Comparison of ENCODE assay signal across 17 cellular contexts in genomic region chr6:19472168-19472567, GRCh38.
A peak's percentile ranks its signal among the peaks of the same experiment; 100 is the strongest.
DNase-seq lines count a peak whose midpoint lies in the region; ATAC-seq and TF ChIP-seq lines count a peak whose summit lies in the region.
"Had no signal": no experiment of that assay in that cellular context is flagged by ENCODE, and none has a peak within 500 bp of the region (broad histone marks: within the 10 kb centered on the region; RNA-seq: fewer than 3 reads in every experiment).

No MANE protein-coding gene starts in this region.

- no peak for ATAC-seq in HG03280 (IDR thresholded peaks at IDR 0.05; ENCODE audit: unreplicated experiment)
- no peak for ATAC-seq in HG03442 (IDR thresholded peaks at IDR 0.05; ENCODE audit: unreplicated experiment)
- ATAC-seq: activated CD4-positive, CD25-positive, alpha-beta regulatory T cell treated with anti-CD3 and anti-CD28 coated beads, Interleukin-2, amount 50 U/mL, for 24 hours; heart left ventricle; stimulated activated naive CD8-positive, alpha-beta T cell treated with anti-CD3 and anti-CD28 coated beads, Interleukin-15, Interleukin-2, amounts not matched to agents 100 U/mL and 50 U/mL, for 24 hours had no signal

- no TSS peak for BruUV-seq in MCF 10A (replicated peaks; lab: Mats Ljungman, UMichigan)

- H3K27me3 ChIP-seq in breast epithelium (no peaks in the 10 kb centered on the region), SJSA1 (replicated peaks) (no peaks in the 10 kb centered on the region), endodermal cell (ENCODE audit: control insufficient read depth, insufficient read depth, low read length, poor library complexity, severe bottlenecking) (no peaks in the 10 kb centered on the region)
- H3K27me3 ChIP-seq: heart left ventricle had no signal

- H3K9ac ChIP-seq in endodermal cell (ENCODE audit: extremely low read depth, low read length, poor library complexity, severe bottlenecking): no peak overlapping the region

- peaks cover 3% of the 10 kb centered on the region for H3K27me3 Mint-ChIP-seq in MCF 10A (ENCODE audit: insufficient read depth, unreplicated experiment)
- H3K27me3 Mint-ChIP-seq in endodermal cell (ENCODE audit: insufficient read depth): no peaks in the 10 kb centered on the region
- peaks cover 0 to 1% (median 0%) of the 10 kb centered on the region in 3 donors for H3K27me3 Mint-ChIP-seq in immature natural killer cell (ENCODE audit: low read depth in 3 of 3)
- H3K27me3 Mint-ChIP-seq: IgD-negative memory B cell had no signal

- TF ChIP-seq POLR2A in breast epithelium (IDR thresholded peaks at IDR 0.05): no peak

- CTCF ChIA-PET in MCF 10A (lab: Yijun Ruan, JAX): interaction anchor here (0.6 to 0.9 kb wide), 7 partner anchors 18 to 658 kb away, joined by 3 to 9 read pairs (median 3); no protein-coding TSS in a partner anchor

- POLR2A ChIA-PET in MCF 10A (lab: Yijun Ruan, JAX): interaction anchor here (0.9 to 1.9 kb wide), 4 partner anchors 51 to 179 kb away, joined by 3 to 5 read pairs (median 4); no protein-coding TSS in a partner anchor

- no peak overlapping the region for H3K27ac Mint-ChIP-seq in MCF 10A (ENCODE audit: low read depth, unreplicated experiment)
- no peak overlapping the region for H3K27ac Mint-ChIP-seq in endodermal cell
- H3K27ac Mint-ChIP-seq in immature natural killer cell: no peak overlapping the region
- H3K27ac Mint-ChIP-seq: activated T-helper 1 cell treated with anti-CD3 and anti-CD28 coated beads, Interleukin-12 subunit alpha, Interleukin-12 subunit beta, Interleukin-2, Interleukin-4 antibody, amounts not matched to agents 30 ng/mL and 10 ng/mL and 1 ng/mL, durations not matched to agents 14 hours and 24 hours and 36 hours; IgD-negative memory B cell had no signal

- no peaks in the 10 kb centered on the region for H3K9me3 ChIP-seq in breast epithelium
- no peaks in the 10 kb centered on the region for H3K9me3 ChIP-seq in SJSA1 (replicated peaks)
- no peaks in the 10 kb centered on the region for H3K9me3 ChIP-seq in endodermal cell (ENCODE audit: control insufficient read depth, low read length)
- H3K9me3 ChIP-seq: heart left ventricle had no signal

- TF ChIP-seq CTCF in MCF 10A (IDR thresholded peaks at IDR 0.05; ENCODE audit: unreplicated experiment) (no peak), breast epithelium (IDR thresholded peaks at IDR 0.05) (no peak), endodermal cell (conservative IDR thresholded peaks at IDR 0.05) (no peak)

- H3K4me1 ChIP-seq in breast epithelium (no peaks in the 10 kb centered on the region), SJSA1 (replicated peaks) (peaks cover 9% of the 10 kb centered on the region), endodermal cell (ENCODE audit: control insufficient read depth, insufficient read depth, low read length) (no peaks in the 10 kb centered on the region)
- H3K4me1 ChIP-seq: heart left ventricle had no signal

- H3K36me3 Mint-ChIP-seq in MCF 10A (ENCODE audit: insufficient read depth, unreplicated experiment) (no peaks in the 10 kb centered on the region), endodermal cell (ENCODE audit: low read depth) (peaks cover 2% of the 10 kb centered on the region), immature natural killer cell (no peaks in the 10 kb centered on the region)
- H3K36me3 Mint-ChIP-seq: IgD-negative memory B cell had no signal

- intact Hi-C loops in MCF 10A (cut with micrococcal nuclease) (loop anchor here (2.0 kb wide), 1 partner anchor 55 kb away; no protein-coding TSS in a partner anchor), breast epithelium (cut with DNase I; ENCODE audit: low total_unique reads) (no loop called here)

- WGBS in endodermal cell (ENCODE audit: insufficient coverage in 1 of 2, insufficient read length in 1 of 2), 2 experiments: 87 to 100% methylated on average over 2 to 4 of the region's 4 CpGs

- DNase-seq in MCF 10A (ENCODE audit: unreplicated experiment) (peak; percentile 100), breast epithelium (ENCODE audit: low spot score in 2 of 2) (no peak), SJSA1 (ENCODE audit: low read depth in 1 of 2, low spot score in 2 of 2) (peak; percentile 87 to 90), fibroblast of peridontal ligament (ENCODE audit: extremely low read depth) (peak; percentile 27), endodermal cell (no peak), immature natural killer cell (no peak)
- DNase-seq: GDM1; heart left ventricle; NCI-H2171 treated with DMSO at 0.1 percent for 48 hours; SHP77 treated with DMSO at 0.1 percent for 48 hours; stimulated activated naive CD8-positive, alpha-beta T cell treated with anti-CD3 and anti-CD28 coated beads, Interleukin-15, Interleukin-2, amounts not matched to agents 100 U/mL and 50 U/mL, for 24 hours had no signal

- no peak overlapping the region for H3K27ac ChIP-seq in breast epithelium
- H3K27ac ChIP-seq in SJSA1: no peak overlapping the region
- no peak overlapping the region for H3K27ac ChIP-seq in endodermal cell (ENCODE audit: low read depth, low read length)
- H3K27ac ChIP-seq: heart left ventricle had no signal

- no peak overlapping the region for H3K4me3 Mint-ChIP-seq in MCF 10A (ENCODE audit: unreplicated experiment)
- no peak overlapping the region for H3K4me3 Mint-ChIP-seq in endodermal cell
- H3K4me3 Mint-ChIP-seq in immature natural killer cell: no peak overlapping the region
- H3K4me3 Mint-ChIP-seq: activated T-helper 1 cell treated with anti-CD3 and anti-CD28 coated beads, Interleukin-12 subunit alpha, Interleukin-12 subunit beta, Interleukin-2, Interleukin-4 antibody, amounts not matched to agents 30 ng/mL and 10 ng/mL and 1 ng/mL, durations not matched to agents 14 hours and 24 hours and 36 hours; IgD-negative memory B cell had no signal

- H3K4me3 ChIP-seq in breast epithelium (no peak overlapping the region), SJSA1 (no peak overlapping the region), endodermal cell (ENCODE audit: low read length) (no peak overlapping the region)
- H3K4me3 ChIP-seq: heart left ventricle, lung had no signal

- H3K9me3 Mint-ChIP-seq in MCF 10A (ENCODE audit: unreplicated experiment): no peaks in the 10 kb centered on the region
- H3K9me3 Mint-ChIP-seq in endodermal cell: peaks cover 19% of the 10 kb centered on the region
- peaks cover 0 to 8% (median 6%) of the 10 kb centered on the region in 6 donors for H3K9me3 Mint-ChIP-seq in immature natural killer cell

- H3K36me3 ChIP-seq in breast epithelium: no peaks in the 10 kb centered on the region
- H3K36me3 ChIP-seq in SJSA1: no peaks in the 10 kb centered on the region
- no peaks in the 10 kb centered on the region for H3K36me3 ChIP-seq in endodermal cell (ENCODE audit: control insufficient read depth, insufficient read depth, low read length)
- H3K36me3 ChIP-seq: heart left ventricle had no signal

- H3K4me1 Mint-ChIP-seq in MCF 10A (ENCODE audit: insufficient read depth, unreplicated experiment) (peaks cover 9% of the 10 kb centered on the region), endodermal cell (no peaks in the 10 kb centered on the region), immature natural killer cell (no peaks in the 10 kb centered on the region)
- H3K4me1 Mint-ChIP-seq: IgD-negative memory B cell had no signal

Comparison
In these comparisons a context has a peak if more than half of its experiments do, and no peak if none do; other contexts are left out.
1. DNase-seq: peak in MCF 10A (single experiment), SJSA1 (2 of 2) and fibroblast of peridontal ligament (single experiment); none in breast epithelium (0 of 2), endodermal cell (single experiment) and immature natural killer cell (0 of 3).